ENCODE assay signal across 8 cellular contexts in genomic region chrX:120560405-120560841, GRCh38. TPM values are rescaled to one million over a fixed set of nuclear protein-coding genes. Genes with fewer than 3 reads are reported as not detected.
DNase-seq lines count a peak whose midpoint lies in the region; ATAC-seq, FAIRE-seq and TF ChIP-seq lines count a peak whose summit lies in the region.

No MANE protein-coding gene starts in this region.

- intact Hi-C loops in activated CD4-positive, alpha-beta memory T cell treated with anti-CD3 and anti-CD28 coated beads for 36 hours (cut with micrococcal nuclease) = loop anchor here (2.0 to 5.0 kb wide), 2 partner anchors 73 to 310 kb away; partner anchors contain the start of gene ZBTB33
- intact Hi-C loops in stomach (cut with DNase I; ENCODE audit: low total_unique reads) = no loop called here

- no peaks in the 10 kb centered on the region for H3K79me1 ChIP-seq in H1 (ENCODE audit: low read depth, low read length)

- POLR2A ChIA-PET in activated CD4-positive, alpha-beta memory T cell treated with anti-CD3 and anti-CD28 coated beads for 36 hours (lab: Charles Lee) = interaction anchor here (2.0 to 3.0 kb wide), 2 partner anchors 10 to 43 kb away, joined by 7 to 25 read pairs; partner anchors contain the start of gene MCTS1
- POLR2A ChIA-PET in H1 (lab: Charles Lee; ENCODE audit: partially characterized antibody) = interaction anchor here (0.8 to 2.3 kb wide), 4 partner anchors 14 to 65 kb away, joined by 3 to 10 read pairs (median 4); partner anchors contain the start of gene MCTS1

- TF ChIP-seq CTCF in H1 (IDR thresholded peaks at IDR 0.05; ENCODE audit: control extremely low read depth in 1 of 3, insufficient read depth in 1 of 3, low read depth in 1 of 3, low read length in 3 of 3) (no peak), stomach (IDR thresholded peaks at IDR 0.05) (no peak)

- no peak overlapping the region for H2BK120ac ChIP-seq in H1 (replicated peaks; ENCODE audit: low read depth, low read length)

- H3K27me3 Mint-ChIP-seq in CD4-positive, CD25-positive, alpha-beta regulatory T cell = no peaks in the 10 kb centered on the region
- H3K27me3 Mint-ChIP-seq in activated CD4-positive, alpha-beta memory T cell treated with anti-CD3 and anti-CD28 coated beads for 36 hours = no peaks in the 10 kb centered on the region

- H3K23ac ChIP-seq in H1 (ENCODE audit: insufficient read length) = no peak overlapping the region

- peaks cover 0 to 25% of the 10 kb centered on the region in 2 experiments; a peak in 2 of 4 replicates for H3K79me2 ChIP-seq in H1 (ENCODE audit: control insufficient read depth in 1 of 2, insufficient read depth in 2 of 2, low read length in 2 of 2)

- H3K9ac ChIP-seq in H1 (replicated peaks in 1 of 4; ENCODE audit: extremely low read depth in 1 of 4, low read depth in 3 of 4, low read length in 3 of 4) (peak overlapping the region; percentile 38 to 83 (median 61)), muscle layer of colon (ENCODE audit: low read length) (peak overlapping the region; percentile 70)

- CTCF ChIA-PET in activated CD4-positive, alpha-beta memory T cell treated with anti-CD3 and anti-CD28 coated beads for 36 hours (lab: Charles Lee) = interaction anchor here (1.6 to 2.2 kb wide), 2 partner anchors 20 to 75 kb away, joined by 3 to 8 read pairs; no protein-coding TSS in a partner anchor
- CTCF ChIA-PET in H1 (lab: Charles Lee; ENCODE audit: partially characterized antibody) = no interaction called here

- no peak overlapping the region for H2BK15ac ChIP-seq in H1 (ENCODE audit: low read length)

- FAIRE-seq in H1 (lab: Jason Lieb, UNC) = no peak

- TF ChIP-seq POLR2A in H1 (IDR thresholded peaks at IDR 0.05; ENCODE audit: control extremely low read depth in 1 of 2, low read depth in 2 of 2, low read length in 2 of 2) = no peak
- no peak for TF ChIP-seq POLR2A in stomach (IDR thresholded peaks at IDR 0.05)

- peak overlapping the region; percentile 81 for H3K4me3 ChIP-seq in CD4-positive, CD25-positive, alpha-beta regulatory T cell (ENCODE audit: low read depth, low read length)
- peak overlapping the region; percentile 71 to 95 (median 79) for H3K4me3 ChIP-seq in H1 (ENCODE audit: extremely low read depth in 1 of 4, insufficient read depth in 2 of 4, low read depth in 3 of 4, low read length in 4 of 4)
- peak overlapping the region; percentile 54 to 82 for H3K4me3 ChIP-seq in muscle layer of colon (ENCODE audit: low read depth in 1 of 2, low read length in 2 of 2)
- peak overlapping the region; percentile 57 to 60 (median 59) for H3K4me3 ChIP-seq in stomach

- peak overlapping the region; percentile 46 for H3K56ac ChIP-seq in H1 (replicated peaks; ENCODE audit: insufficient read length, low read depth, low read length)

- H2AFZ ChIP-seq in H1 (ENCODE audit: low read length) = no peak overlapping the region

- peak overlapping the region; percentile 89 to 97 (median 96) for H3K4me3 Mint-ChIP-seq in CD4-positive, CD25-positive, alpha-beta regulatory T cell
- peak overlapping the region; percentile 95 for H3K4me3 Mint-ChIP-seq in activated CD4-positive, alpha-beta memory T cell treated with anti-CD3 and anti-CD28 coated beads for 36 hours

- H3K27ac Mint-ChIP-seq in CD4-positive, CD25-positive, alpha-beta regulatory T cell = peak overlapping the region; percentile 96 to 98 (median 97)
- H3K27ac Mint-ChIP-seq in activated CD4-positive, alpha-beta memory T cell treated with anti-CD3 and anti-CD28 coated beads for 36 hours = peak overlapping the region; percentile 95

- H2BK5ac ChIP-seq in H1 (ENCODE audit: low read depth, low read length) = peak overlapping the region; percentile 71; the same call in 1 of the 2 replicates

- peaks cover 6% of the 10 kb centered on the region for H3K4me1 ChIP-seq in CD4-positive, CD25-positive, alpha-beta regulatory T cell (ENCODE audit: control insufficient read depth, insufficient read depth, low read length, poor library complexity, severe bottlenecking)
- H3K4me1 ChIP-seq in H1 (replicated peaks in 1 of 4; ENCODE audit: control insufficient read depth in 3 of 4, insufficient read depth in 4 of 4, low read length in 3 of 4) (no peaks in the 10 kb centered on the region; a peak in 2 of 7 replicates), muscle layer of colon (ENCODE audit: insufficient read depth, low read length) (no peaks in the 10 kb centered on the region), stomach (peaks cover 0 to 42% (median 9%) of the 10 kb centered on the region in 4 donors)

- H3K18ac ChIP-seq in H1 (ENCODE audit: extremely low read depth, low read length) = peak overlapping the region; percentile 60; the same call in 1 of the 2 replicates

- peak; percentile 33 to 38 for ATAC-seq in CD4-positive, CD25-positive, alpha-beta regulatory T cell (ENCODE audit: low read depth in 2 of 2)
- ATAC-seq in GM21447 (IDR thresholded peaks at IDR 0.05; ENCODE audit: unreplicated experiment) = peak; percentile 41

- H3K4ac ChIP-seq in H1 (replicated peaks; ENCODE audit: insufficient read length, low read depth, low read length) = peak overlapping the region; percentile 69

- TF ChIP-seq EP300 in H1 (IDR thresholded peaks at IDR 0.05; ENCODE audit: borderline replicate concordance in 1 of 2, low read depth in 2 of 2, low read length in 2 of 2) (no peak), stomach (IDR thresholded peaks at IDR 0.05) (no peak)

- H3K36me3 Mint-ChIP-seq in CD4-positive, CD25-positive, alpha-beta regulatory T cell = no peaks in the 10 kb centered on the region
- H3K36me3 Mint-ChIP-seq in activated CD4-positive, alpha-beta memory T cell treated with anti-CD3 and anti-CD28 coated beads for 36 hours = peaks cover 5% of the 10 kb centered on the region

- TF ChIP-seq RAD21 in H1 (IDR thresholded peaks at IDR 0.05 in 1 of 2, conservative IDR thresholded peaks at IDR 0.05 in 1 of 2; ENCODE audit: low read depth in 2 of 2, low read length in 2 of 2) = no peak

- no peak overlapping the region for H2BK20ac ChIP-seq in H1 (ENCODE audit: low read length)

- peak in 2 of 3 donors; percentile 14 to 60 for DNase-seq in CD4-positive, CD25-positive, alpha-beta regulatory T cell
- DNase-seq in activated CD4-positive, alpha-beta memory T cell treated with anti-CD3 and anti-CD28 coated beads for 36 hours = peak; percentile 63
- no peak for DNase-seq in H1 (ENCODE audit: low read depth in 1 of 2, low spot score in 2 of 2)
- peak; percentile 36 for DNase-seq in stomach
- no peak for DNase-seq in iPS-NIHi7 (ENCODE audit: extremely low spot score)

- H3K27me3 ChIP-seq in CD4-positive, CD25-positive, alpha-beta regulatory T cell (ENCODE audit: control insufficient read depth, insufficient read depth, low read length) = no peaks in the 10 kb centered on the region
- H3K27me3 ChIP-seq in H1 (replicated peaks in 1 of 4; ENCODE audit: control insufficient read depth in 3 of 4, extremely low read depth in 1 of 4, insufficient read depth in 3 of 4, low read length in 3 of 4) (no peaks in the 10 kb centered on the region), muscle layer of colon (ENCODE audit: control insufficient read depth in 1 of 2, insufficient read depth in 2 of 2, low read length in 2 of 2) (no peaks in the 10 kb centered on the region), stomach (peaks cover 0 to 3% (median 0%) of the 10 kb centered on the region in 3 donors)

- no peaks in the 10 kb centered on the region for H4K20me1 ChIP-seq in H1 (replicated peaks in 1 of 2; ENCODE audit: control insufficient read depth in 1 of 2, insufficient read depth in 2 of 2, low read length in 2 of 2)

- no peak overlapping the region for H4K91ac ChIP-seq in H1 (replicated peaks; ENCODE audit: insufficient read length, low read length)

- no peak overlapping the region for H3K14ac ChIP-seq in H1 (ENCODE audit: insufficient read length)

- H4K8ac ChIP-seq in H1 (ENCODE audit: extremely low read depth, insufficient read depth, low read length) = peak overlapping the region; percentile 51

- H3K4me1 Mint-ChIP-seq in CD4-positive, CD25-positive, alpha-beta regulatory T cell = peaks cover 5 to 38% (median 19%) of the 10 kb centered on the region in 4 donors
- H3K4me1 Mint-ChIP-seq in activated CD4-positive, alpha-beta memory T cell treated with anti-CD3 and anti-CD28 coated beads for 36 hours (ENCODE audit: low read depth) = peaks cover 25% of the 10 kb centered on the region

- H3K23me2 ChIP-seq in H1 (ENCODE audit: low read depth, low read length) = peaks cover 6% of the 10 kb centered on the region; the same call in 1 of the 2 replicates

- WGBS in H1 (ENCODE audit: extremely low coverage in 1 of 2, insufficient coverage in 1 of 2, insufficient read length in 1 of 2, insufficient replicate concordance in 2 of 2, low coverage in 1 of 2, low lambda C conversion rate in 2 of 2, missing lambda C conversion rate in 1 of 2), 2 experiments = 4% methylated on average over 7 of the region's 10 CpGs; no CpG with 5 or more reads in 1 of the 2 experiments
- 0 to 27% (median 6%) methylated on average over 2 to 10 of the region's 10 CpGs for WGBS in stomach, 5 donors

- H3K4me2 ChIP-seq in H1 (ENCODE audit: insufficient read depth in 1 of 2, low read depth in 2 of 2, low read length in 2 of 2) = peak overlapping the region; percentile 85 to 96

- no peak overlapping the region for H2AK5ac ChIP-seq in H1 (ENCODE audit: low read depth, low read length)

- H2BK12ac ChIP-seq in H1 (ENCODE audit: low read depth, low read length) = peak overlapping the region; percentile 50; the same call in 1 of the 2 replicates

- H3K9me3 ChIP-seq in CD4-positive, CD25-positive, alpha-beta regulatory T cell (ENCODE audit: control insufficient read depth in 2 of 2, low read length in 2 of 2) = no peaks in the 10 kb centered on the region
- H3K9me3 ChIP-seq in KOPT-K1 (ENCODE audit: insufficient read depth, low read length, poor library complexity, severe bottlenecking) = no peaks in the 10 kb centered on the region
- no peaks in the 10 kb centered on the region for H3K9me3 ChIP-seq in H1 (ENCODE audit: insufficient read depth in 2 of 2, low read depth in 1 of 2, low read length in 1 of 2)
- no peaks in the 10 kb centered on the region for H3K9me3 ChIP-seq in muscle layer of colon (ENCODE audit: low read length)
- H3K9me3 ChIP-seq in stomach = no peaks in the 10 kb centered on the region

- no peaks in the 10 kb centered on the region for H3K36me3 ChIP-seq in CD4-positive, CD25-positive, alpha-beta regulatory T cell (ENCODE audit: control insufficient read depth, insufficient read depth, low read length)
- H3K36me3 ChIP-seq in KOPT-K1 (ENCODE audit: insufficient read depth, low read length) (peaks cover 23% of the 10 kb centered on the region), H1 (ENCODE audit: control insufficient read depth in 2 of 4, insufficient read depth in 4 of 4, low read length in 3 of 4) (peaks cover 0 to 17% (median 1%) of the 10 kb centered on the region in 4 experiments; a peak in 2 of 8 replicates), muscle layer of colon (ENCODE audit: insufficient read depth, low read length) (no peaks in the 10 kb centered on the region), stomach (peaks cover 0 to 3% (median 0%) of the 10 kb centered on the region in 4 donors)

- peak overlapping the region; percentile 96 for H3K27ac ChIP-seq in CD4-positive, CD25-positive, alpha-beta regulatory T cell (ENCODE audit: insufficient read depth, low read length, poor library complexity, severe bottlenecking)
- H3K27ac ChIP-seq in KOPT-K1 (ENCODE audit: low read depth, low read length, poor library complexity, severe bottlenecking) = peak overlapping the region; percentile 96
- H3K27ac ChIP-seq in H1 (ENCODE audit: low read depth, low read length) = peak overlapping the region; percentile 77
- H3K27ac ChIP-seq in muscle layer of colon (ENCODE audit: low read depth, low read length) = peak overlapping the region; percentile 92
- peak overlapping the region; percentile 96 to 98 (median 98) for H3K27ac ChIP-seq in stomach

- H4K5ac ChIP-seq in H1 (ENCODE audit: insufficient read length, low read depth, low read length) = peak overlapping the region; percentile 72

- peaks cover 0 to 1% (median 0%) of the 10 kb centered on the region in 7 donors for H3K9me3 Mint-ChIP-seq in CD4-positive, CD25-positive, alpha-beta regulatory T cell
- H3K9me3 Mint-ChIP-seq in activated CD4-positive, alpha-beta memory T cell treated with anti-CD3 and anti-CD28 coated beads for 36 hours = no peaks in the 10 kb centered on the region

RNA-seq across cellular contexts. Expression of gene CUL4B, which starts 0.3 kb away (rescaled TPM):
- 39.4 TPM for total RNA-seq in CD4-positive, CD25-positive, alpha-beta regulatory T cell
- 10 to 100 TPM; 25.7 to 32.7 (median 29.1) TPM for polyA plus RNA-seq in CD4-positive, CD25-positive, alpha-beta regulatory T cell
- 10 to 100 TPM; 39.4 to 40.2 TPM for total RNA-seq in activated CD4-positive, alpha-beta memory T cell treated with anti-CD3 and anti-CD28 coated beads for 36 hours
- 44.0 and 46.1 TPM in 2 replicates for total RNA-seq in H1 (2021; fragmentation: NEBNext Ultra II Directional; extraction: Animal tissue kit (Norgen Biotek cat#: 25700))
- polyA plus RNA-seq in H1 (2011; rRNA removed) = 9.0 and 11.7 TPM in 2 replicates
- 12.6 TPM for polyA plus RNA-seq in H1 (2011; cell fraction: cytosol; rRNA removed)
- 37.6 TPM for polyA plus RNA-seq in H1 (2011; cell fraction: nucleus; rRNA removed)
- polyA plus RNA-seq in H1 (2012, experiment 1 of 2) = 13.8 to 27.3 TPM (median 16.5 TPM) in 4 replicates
- polyA plus RNA-seq in H1 (2012, experiment 2 of 2) = 2.5 TPM
- 26.4 TPM for polyA plus RNA-seq in H1 (2013, experiment 1 of 2)
- 25.0 TPM for polyA plus RNA-seq in H1 (2013, experiment 2 of 2)
- polyA minus RNA-seq in H1 (2011; rRNA and poly(A)+ RNA removed) = 118 and 128 TPM in 2 replicates
- 19.9 TPM for polyA minus RNA-seq in H1 (2011; cell fraction: cytosol; rRNA and poly(A)+ RNA removed)
- 63.6 TPM for polyA minus RNA-seq in H1 (2011; cell fraction: nucleus; rRNA and poly(A)+ RNA removed)
- total RNA-seq in stomach = 10 to 100 TPM in 4 of 5 donors, 1 to 10 TPM in 1; 6.7 to 54.0 (median 29.7) TPM
- 10 to 100 TPM; 14.4 to 18.5 (median 15.2) TPM for polyA plus RNA-seq in stomach

RNA-seq across cellular contexts. Expression of gene MCTS1, which starts 43.5 kb away (rescaled TPM):
- total RNA-seq in CD4-positive, CD25-positive, alpha-beta regulatory T cell = 18.1 TPM
- polyA plus RNA-seq in CD4-positive, CD25-positive, alpha-beta regulatory T cell = 10 to 100 TPM; 57.5 to 93.6 (median 72.7) TPM
- total RNA-seq in activated CD4-positive, alpha-beta memory T cell treated with anti-CD3 and anti-CD28 coated beads for 36 hours = 10 to 100 TPM; 67.5 to 70.9 TPM
- 31.6 and 33.0 TPM in 2 replicates for total RNA-seq in H1 (2021; fragmentation: NEBNext Ultra II Directional; extraction: Animal tissue kit (Norgen Biotek cat#: 25700))
- polyA plus RNA-seq in H1 (2011; rRNA removed) (9.6 and 19.2 TPM in 2 replicates), stomach (10 to 100 TPM; 55.3 to 82.8 (median 64.4) TPM)
- polyA plus RNA-seq in H1 (2011; cell fraction: cytosol; rRNA removed) = 20.7 TPM
- polyA plus RNA-seq in H1 (2011; cell fraction: nucleus; rRNA removed) = 5.8 TPM
- 29.9 to 58.3 TPM (median 34.3 TPM) in 4 replicates for polyA plus RNA-seq in H1 (2012, experiment 1 of 2)
- 35.7 TPM for polyA plus RNA-seq in H1 (2012, experiment 2 of 2)
- 31.6 TPM for polyA plus RNA-seq in H1 (2013, experiment 1 of 2)
- 31.8 TPM for polyA plus RNA-seq in H1 (2013, experiment 2 of 2)
- 5.4 and 9.5 TPM in 2 replicates for polyA minus RNA-seq in H1 (2011; rRNA and poly(A)+ RNA removed)
- 6.8 TPM for polyA minus RNA-seq in H1 (2011; cell fraction: cytosol; rRNA and poly(A)+ RNA removed)
- polyA minus RNA-seq in H1 (2011; cell fraction: nucleus; rRNA and poly(A)+ RNA removed) = 6.5 TPM
- 10 to 100 TPM in 3 of 5 donors, 1 to 10 TPM in 1, not detected in 1; 3.2 to 38.4 (median 26.9) TPM for total RNA-seq in stomach

Comparison
In these comparisons a context has a peak if more than half of its experiments do, and no peak if none do; other contexts are left out.
1. DNase-seq: peak in CD4-positive, CD25-positive, alpha-beta regulatory T cell (2 of 3), activated CD4-positive, alpha-beta memory T cell treated with anti-CD3 and anti-CD28 coated beads for 36 hours (single experiment) and stomach (single experiment); none in H1 (0 of 2) and iPS-NIHi7 (single experiment).
2. Peak in every context shown above with its lines, with median percentiles within 50 percentile points of each other: H3K27ac ChIP-seq and H3K4me3 ChIP-seq.